1 cellular context compared by ENCODE assay signal in the genomic region with DNA sequence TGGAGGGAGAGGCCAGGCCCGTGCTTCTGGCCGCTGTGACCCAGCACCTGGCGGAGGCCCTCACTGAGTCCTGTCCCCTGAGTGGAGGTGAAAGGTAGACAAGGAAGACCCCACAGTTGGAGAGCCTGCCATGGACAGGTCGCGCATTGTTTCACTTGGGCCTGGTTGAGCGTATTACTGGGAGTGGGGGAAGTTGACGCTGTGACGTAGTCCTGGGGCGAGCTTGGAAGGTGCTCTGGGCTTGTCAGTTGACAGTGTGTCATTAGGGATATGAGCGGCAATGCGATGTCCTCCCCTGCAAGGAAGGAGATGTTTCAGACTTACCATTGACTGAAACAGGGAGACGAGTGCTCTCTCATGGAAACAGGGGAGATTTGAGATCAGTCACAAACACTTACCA.
TF ChIP-seq lines count a peak whose summit lies in the region.

No MANE protein-coding gene starts in this region.

TF ChIP-seq in GM12878, 131 proteins besides CTCF, POLR2A, EP300 and RAD21 (continued from another document):
- TF ChIP-seq, protein P1, sequence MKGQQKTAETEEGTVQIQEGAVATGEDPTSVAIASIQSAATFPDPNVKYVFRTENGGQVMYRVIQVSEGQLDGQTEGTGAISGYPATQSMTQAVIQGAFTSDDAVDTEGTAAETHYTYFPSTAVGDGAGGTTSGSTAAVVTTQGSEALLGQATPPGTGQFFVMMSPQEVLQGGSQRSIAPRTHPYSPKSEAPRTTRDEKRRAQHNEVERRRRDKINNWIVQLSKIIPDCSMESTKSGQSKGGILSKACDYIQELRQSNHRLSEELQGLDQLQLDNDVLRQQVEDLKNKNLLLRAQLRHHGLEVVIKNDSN (IDR thresholded peaks at IDR 0.05; ENCODE audit: borderline replicate concordance, extremely low read length, insufficient read depth, low read depth, low read length): no peak
- TF ChIP-seq PAX8 (IDR thresholded peaks at IDR 0.05): no peak
TF ChIP-seq in GM12878: peak in this region for 0.
